Comparison of ENCODE assay signal across 17 cellular contexts in the genomic region with DNA sequence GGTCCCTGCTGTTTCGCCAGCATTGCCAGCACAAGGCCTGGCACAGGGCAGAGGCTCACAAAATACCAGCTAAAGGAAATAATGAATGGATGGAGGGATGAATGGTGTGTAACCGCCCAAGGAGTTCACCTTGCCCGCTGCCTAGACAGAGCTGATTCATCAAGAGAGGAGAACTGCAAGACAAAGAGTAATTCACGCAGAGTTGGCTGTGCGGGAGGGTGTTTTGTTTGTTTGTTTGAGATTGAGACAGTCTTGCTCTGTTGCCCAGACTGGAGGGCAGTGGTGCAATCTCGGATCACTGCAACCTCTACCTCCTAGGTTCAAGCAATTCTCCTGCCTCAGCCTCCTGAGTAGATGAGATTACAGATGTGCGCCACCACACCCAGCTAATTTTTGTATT. TPM values are rescaled to one million over a fixed set of nuclear protein-coding genes. Genes with fewer than 3 reads are reported as not detected.
DNase-seq lines count a peak whose midpoint lies in the region; ATAC-seq and TF ChIP-seq lines count a peak whose summit lies in the region.
"Had no signal": no experiment of that assay in that cellular context is flagged by ENCODE, and none has a peak within 500 bp of the region (broad histone marks: within the 10 kb centered on the region; RNA-seq: fewer than 3 reads in every experiment).

No MANE protein-coding gene starts in this region.

- no peaks in the 10 kb centered on the region for H3K9me3 ChIP-seq in CD4-positive, alpha-beta memory T cell (ENCODE audit: control insufficient read depth in 1 of 2, low read length in 2 of 2)
- H3K9me3 ChIP-seq in lower lobe of right lung = no peaks in the 10 kb centered on the region
- H3K9me3 ChIP-seq: esophagus muscularis mucosa, MG63, psoas muscle, SK-N-SH, spleen had no signal

- H3K27me3 Mint-ChIP-seq in CD4-positive, alpha-beta memory T cell = no peaks in the 10 kb centered on the region
- H3K27me3 Mint-ChIP-seq in brain = no peaks in the 10 kb centered on the region
- H3K27me3 Mint-ChIP-seq in nephron (ENCODE audit: low read depth) = no peaks in the 10 kb centered on the region
- H3K27me3 Mint-ChIP-seq: activated naive CD8-positive, alpha-beta T cell treated with anti-CD3 and anti-CD28 coated beads, Interleukin-2, amount 10 ng/mL, durations not matched to agents 7 days and 5 days had no signal

- no peaks in the 10 kb centered on the region for H3K36me3 ChIP-seq in CD4-positive, alpha-beta memory T cell (ENCODE audit: insufficient read depth, low read length)
- no peaks in the 10 kb centered on the region for H3K36me3 ChIP-seq in H7 (replicated peaks; ENCODE audit: control insufficient read depth, insufficient read depth, low read length)
- H3K36me3 ChIP-seq in lower lobe of right lung = no peaks in the 10 kb centered on the region

- peak overlapping the region in 5 of 8 donors; percentile 10 to 65 (median 39) for H3K4me3 Mint-ChIP-seq in CD4-positive, alpha-beta memory T cell
- H3K4me3 Mint-ChIP-seq in brain = peak overlapping the region in 4 of 5 experiments; percentile 26 to 78 (median 62)
- peak overlapping the region; percentile 67 to 77 (median 75) for H3K4me3 Mint-ChIP-seq in nephron
- H3K4me3 Mint-ChIP-seq: activated naive CD8-positive, alpha-beta T cell treated with anti-CD3 and anti-CD28 coated beads, Interleukin-2, amount 10 ng/mL, durations not matched to agents 7 days and 5 days had no signal

- DNase-seq in CD4-positive, alpha-beta memory T cell = no peak
- peak; percentile 52 for DNase-seq in M059J (ENCODE audit: low read depth)
- no peak for DNase-seq in H7
- no peak for DNase-seq in lower lobe of right lung
- no peak for DNase-seq in HEK293T (ENCODE audit: extremely low spot score)
- DNase-seq: activated CD4-positive, CD25-positive, alpha-beta regulatory T cell treated with anti-CD3 and anti-CD28 coated beads, Interleukin-2, amount 50 U/mL, for 72 hours; activated naive CD8-positive, alpha-beta T cell treated with anti-CD3 and anti-CD28 coated beads, Interleukin-2, amount 10 ng/mL, durations not matched to agents 7 days and 5 days; DMS153; MG63; NCI-H146; psoas muscle; SK-N-SH; spleen had no signal

- intact Hi-C loops in CD4-positive, alpha-beta memory T cell (cut with micrococcal nuclease) = loop anchor here (5.0 to 10.0 kb wide), 2 partner anchors 159 to 413 kb away; a partner anchor contains a TSS
- intact Hi-C loops in lower lobe of right lung (cut with DNase I) = no loop called here

- ATAC-seq in GM19395 (IDR thresholded peaks at IDR 0.05; ENCODE audit: unreplicated experiment) (no peak), lower lobe of right lung (no peak)
- ATAC-seq: psoas muscle had no signal

- H3K4me3 ChIP-seq in CD4-positive, alpha-beta memory T cell (ENCODE audit: low read length in 2 of 2) = no peak overlapping the region
- H3K4me3 ChIP-seq in H7 (ENCODE audit: insufficient read depth, low read depth, low read length) (no peak overlapping the region), lower lobe of right lung (no peak overlapping the region)
- H3K4me3 ChIP-seq: esophagus muscularis mucosa, MG63, psoas muscle, spleen had no signal

- H3K36me3 Mint-ChIP-seq in CD4-positive, alpha-beta memory T cell = peaks cover 7 to 9% of the 10 kb centered on the region in 2 donors
- H3K36me3 Mint-ChIP-seq in brain (peaks cover 5% of the 10 kb centered on the region), nephron (ENCODE audit: low read depth) (no peaks in the 10 kb centered on the region)

- CTCF ChIA-PET in CD4-positive, alpha-beta memory T cell (lab: Charles Lee; ENCODE audit: partially characterized antibody) = interaction anchor here (1.2 kb wide), 2 partner anchors 14 to 23 kb away, joined by 3 to 5 read pairs; no protein-coding TSS in a partner anchor
- CTCF ChIA-PET in HEK293T (lab: Yijun Ruan, JAX) = no interaction called here

- no peaks in the 10 kb centered on the region for H3K27me3 ChIP-seq in CD4-positive, alpha-beta memory T cell (ENCODE audit: insufficient read depth, low read length)
- H3K27me3 ChIP-seq in H7 (ENCODE audit: control insufficient read depth, insufficient read depth, low read length) (no peaks in the 10 kb centered on the region), lower lobe of right lung (ENCODE audit: low read depth) (no peaks in the 10 kb centered on the region)
- H3K27me3 ChIP-seq: esophagus muscularis mucosa, MG63, spleen had no signal

- peak overlapping the region in 3 of 7 donors; percentile 30 to 59 (median 32) for H3K27ac Mint-ChIP-seq in CD4-positive, alpha-beta memory T cell
- H3K27ac Mint-ChIP-seq in brain (peak overlapping the region in 2 of 5 experiments; percentile 24 to 41), nephron (peak overlapping the region in 2 of 3 experiments; percentile 43 to 75)
- H3K27ac Mint-ChIP-seq: activated naive CD8-positive, alpha-beta T cell treated with anti-CD3 and anti-CD28 coated beads, Interleukin-2, amount 10 ng/mL, durations not matched to agents 7 days and 5 days had no signal

- H3K27ac ChIP-seq in CD4-positive, alpha-beta memory T cell (ENCODE audit: low read depth, low read length) = no peak overlapping the region
- H3K27ac ChIP-seq in lower lobe of right lung = no peak overlapping the region
- H3K27ac ChIP-seq: esophagus muscularis mucosa, psoas muscle had no signal

- H3K4me1 ChIP-seq in CD4-positive, alpha-beta memory T cell (ENCODE audit: insufficient read depth, low read length) = peaks cover 11% of the 10 kb centered on the region
- peaks cover 34% of the 10 kb centered on the region for H3K4me1 ChIP-seq in lower lobe of right lung

- H3K9me3 Mint-ChIP-seq in CD4-positive, alpha-beta memory T cell = no peaks in the 10 kb centered on the region
- H3K9me3 Mint-ChIP-seq in brain (peaks cover 0 to 3% (median 0%) of the 10 kb centered on the region in 5 experiments), nephron (no peaks in the 10 kb centered on the region)
- H3K9me3 Mint-ChIP-seq: activated naive CD8-positive, alpha-beta T cell treated with anti-CD3 and anti-CD28 coated beads, Interleukin-2, amount 10 ng/mL, durations not matched to agents 7 days and 5 days had no signal

- peaks cover 9 to 35% (median 20%) of the 10 kb centered on the region in 4 donors for H3K4me1 Mint-ChIP-seq in CD4-positive, alpha-beta memory T cell
- H3K4me1 Mint-ChIP-seq in brain (peaks cover 46% of the 10 kb centered on the region), nephron (peaks cover 19% of the 10 kb centered on the region)

- POLR2A ChIA-PET in CD4-positive, alpha-beta memory T cell (lab: Charles Lee; ENCODE audit: partially characterized antibody) = interaction anchor here (1.0 kb wide), 1 partner anchor 60 kb away, joined by 3 read pairs; no protein-coding TSS in a partner anchor
- POLR2A ChIA-PET in HEK293T (lab: Yijun Ruan, JAX) = no interaction called here

- TF ChIP-seq CTCF in brain (conservative IDR thresholded peaks at IDR 0.05) (no peak), nephron (IDR thresholded peaks at IDR 0.05; ENCODE audit: unreplicated experiment in 3 of 3) (no peak), lower lobe of right lung (IDR thresholded peaks at IDR 0.05) (no peak)

TF ChIP-seq in HEK293T, 16 proteins besides CTCF, POLR2A, EP300 and RAD21:
- TF ChIP-seq SUZ12 (IDR thresholded peaks at IDR 0.05) (no peak), ARNT (IDR thresholded peaks at IDR 0.05) (no peak), FOXA1 (IDR thresholded peaks at IDR 0.05) (no peak), CTBP1 (IDR thresholded peaks at IDR 0.05; ENCODE audit: borderline replicate concordance) (no peak), L3MBTL2 (conservative IDR thresholded peaks at IDR 0.05) (no peak), FOXM1 (IDR thresholded peaks at IDR 0.05; ENCODE audit: borderline replicate concordance) (no peak), ELF4 (IDR thresholded peaks at IDR 0.05) (no peak), FOXK2 (IDR thresholded peaks at IDR 0.05) (no peak), TARDBP (IDR thresholded peaks at IDR 0.05) (no peak), ZNF384 (IDR thresholded peaks at IDR 0.05) (no peak), LEF1 (IDR thresholded peaks at IDR 0.05; ENCODE audit: borderline replicate concordance) (no peak), HDGF (IDR thresholded peaks at IDR 0.05; ENCODE audit: borderline replicate concordance) (no peak), SP1 (IDR thresholded peaks at IDR 0.05) (no peak), NFRKB (IDR thresholded peaks at IDR 0.05) (no peak), BHLHE40 (IDR thresholded peaks at IDR 0.05; ENCODE audit: borderline replicate concordance) (no peak)
- TF ChIP-seq, protein P1, sequence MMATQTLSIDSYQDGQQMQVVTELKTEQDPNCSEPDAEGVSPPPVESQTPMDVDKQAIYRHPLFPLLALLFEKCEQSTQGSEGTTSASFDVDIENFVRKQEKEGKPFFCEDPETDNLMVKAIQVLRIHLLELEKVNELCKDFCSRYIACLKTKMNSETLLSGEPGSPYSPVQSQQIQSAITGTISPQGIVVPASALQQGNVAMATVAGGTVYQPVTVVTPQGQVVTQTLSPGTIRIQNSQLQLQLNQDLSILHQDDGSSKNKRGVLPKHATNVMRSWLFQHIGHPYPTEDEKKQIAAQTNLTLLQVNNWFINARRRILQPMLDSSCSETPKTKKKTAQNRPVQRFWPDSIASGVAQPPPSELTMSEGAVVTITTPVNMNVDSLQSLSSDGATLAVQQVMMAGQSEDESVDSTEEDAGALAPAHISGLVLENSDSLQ (IDR thresholded peaks at IDR 0.05) = no peak

RNA-seq across cellular contexts. Expression of a gene that starts 3.0 kb away (rescaled TPM):
- total RNA-seq in CD4-positive, alpha-beta memory T cell = 10 to 100 TPM in 1 of 2 experiments, 1 to 10 TPM in 1; 9.9 to 10.8 TPM
- 10 to 100 TPM in 1 of 2 donors, 1 to 10 TPM in 1; 4.4 to 12.9 TPM for polyA plus RNA-seq in CD4-positive, alpha-beta memory T cell
- 8.7 and 20.2 TPM in 2 replicates for total RNA-seq in M059J (2014; rRNA removed; shearing (Covaris generic))
- 6.3 TPM for polyA plus RNA-seq in brain (ENCODE audit: insufficient read depth, low read depth, low replicate concordance)
- 12.6 and 14.2 TPM in 2 replicates for total RNA-seq in H7 (2014; rRNA removed; shearing (Covaris generic))
- 11.3 TPM for total RNA-seq in lower lobe of right lung

RNA-seq across cellular contexts. Expression of a gene that starts 20.4 kb away (rescaled TPM):
- not detected for total RNA-seq in CD4-positive, alpha-beta memory T cell
- not detected for polyA plus RNA-seq in CD4-positive, alpha-beta memory T cell
- total RNA-seq in M059J (2014; rRNA removed; shearing (Covaris generic)) = 0.02 TPM in 1 of 2 replicates, not detected in the other
- 24.8 TPM for polyA plus RNA-seq in brain (ENCODE audit: insufficient read depth, low read depth, low replicate concordance)
- total RNA-seq in H7 (2014; rRNA removed; shearing (Covaris generic)) = 0.07 and 0.41 TPM in 2 replicates
- 10.5 TPM for total RNA-seq in lower lobe of right lung
- total RNA-seq: activated naive CD8-positive, alpha-beta T cell treated with anti-CD3 and anti-CD28 coated beads, Interleukin-2, amount 10 ng/mL, durations not matched to agents 7 days and 5 days had no signal

RNA-seq across cellular contexts. Expression of a gene that starts 57.6 kb away (rescaled TPM):
- total RNA-seq in CD4-positive, alpha-beta memory T cell = 10 to 100 TPM; 76.7 to 78.0 TPM
- polyA plus RNA-seq in CD4-positive, alpha-beta memory T cell = 10 to 100 TPM; 11.0 to 20.8 TPM
- 8.9 and 12.7 TPM in 2 replicates for total RNA-seq in M059J (2014; rRNA removed; shearing (Covaris generic))
- 51.4 TPM for polyA plus RNA-seq in brain (ENCODE audit: insufficient read depth, low read depth, low replicate concordance)
- total RNA-seq in H7 (2014; rRNA removed; shearing (Covaris generic)) = 42.5 and 48.6 TPM in 2 replicates
- 51.4 TPM for total RNA-seq in lower lobe of right lung
